In the genomic region with DNA sequence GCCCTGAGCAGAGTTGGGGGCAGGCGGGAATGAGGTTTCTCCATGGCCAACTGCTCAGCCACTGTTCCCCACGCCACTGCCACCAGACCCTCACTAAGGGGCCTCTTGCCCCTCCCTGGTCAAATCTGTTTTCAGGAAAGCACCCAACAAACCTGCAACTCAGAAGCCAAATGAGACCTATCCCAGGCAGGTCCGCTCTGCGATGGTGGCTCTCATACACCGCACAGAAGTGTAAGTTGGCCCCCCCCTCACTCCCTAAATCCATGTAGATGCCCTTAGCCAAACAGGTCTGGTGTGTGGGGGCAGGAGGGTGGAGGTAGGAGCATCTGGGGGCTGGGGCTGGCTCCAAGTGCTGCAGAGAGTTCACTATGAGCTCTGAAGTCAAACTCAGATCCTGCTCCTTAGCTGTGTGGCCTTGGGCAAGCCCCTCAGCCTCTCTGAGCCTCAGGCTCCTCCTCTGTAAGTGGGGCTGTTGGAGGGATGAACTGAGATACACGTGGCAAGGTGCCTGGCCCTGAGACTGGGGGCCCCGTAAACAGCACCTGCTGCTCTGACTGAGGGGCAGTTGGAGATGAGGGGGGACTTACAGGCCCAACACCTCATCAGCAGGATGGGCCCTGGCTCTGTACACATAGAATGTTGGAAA, we compare ENCODE assay signal across 1 cellular context.
TF ChIP-seq lines count a peak whose summit lies in the region.

No MANE protein-coding gene starts in this region.

TF ChIP-seq in GM23338, 12 proteins besides CTCF, POLR2A, EP300 and RAD21 (continued from another document):
- TF ChIP-seq, protein P1, sequence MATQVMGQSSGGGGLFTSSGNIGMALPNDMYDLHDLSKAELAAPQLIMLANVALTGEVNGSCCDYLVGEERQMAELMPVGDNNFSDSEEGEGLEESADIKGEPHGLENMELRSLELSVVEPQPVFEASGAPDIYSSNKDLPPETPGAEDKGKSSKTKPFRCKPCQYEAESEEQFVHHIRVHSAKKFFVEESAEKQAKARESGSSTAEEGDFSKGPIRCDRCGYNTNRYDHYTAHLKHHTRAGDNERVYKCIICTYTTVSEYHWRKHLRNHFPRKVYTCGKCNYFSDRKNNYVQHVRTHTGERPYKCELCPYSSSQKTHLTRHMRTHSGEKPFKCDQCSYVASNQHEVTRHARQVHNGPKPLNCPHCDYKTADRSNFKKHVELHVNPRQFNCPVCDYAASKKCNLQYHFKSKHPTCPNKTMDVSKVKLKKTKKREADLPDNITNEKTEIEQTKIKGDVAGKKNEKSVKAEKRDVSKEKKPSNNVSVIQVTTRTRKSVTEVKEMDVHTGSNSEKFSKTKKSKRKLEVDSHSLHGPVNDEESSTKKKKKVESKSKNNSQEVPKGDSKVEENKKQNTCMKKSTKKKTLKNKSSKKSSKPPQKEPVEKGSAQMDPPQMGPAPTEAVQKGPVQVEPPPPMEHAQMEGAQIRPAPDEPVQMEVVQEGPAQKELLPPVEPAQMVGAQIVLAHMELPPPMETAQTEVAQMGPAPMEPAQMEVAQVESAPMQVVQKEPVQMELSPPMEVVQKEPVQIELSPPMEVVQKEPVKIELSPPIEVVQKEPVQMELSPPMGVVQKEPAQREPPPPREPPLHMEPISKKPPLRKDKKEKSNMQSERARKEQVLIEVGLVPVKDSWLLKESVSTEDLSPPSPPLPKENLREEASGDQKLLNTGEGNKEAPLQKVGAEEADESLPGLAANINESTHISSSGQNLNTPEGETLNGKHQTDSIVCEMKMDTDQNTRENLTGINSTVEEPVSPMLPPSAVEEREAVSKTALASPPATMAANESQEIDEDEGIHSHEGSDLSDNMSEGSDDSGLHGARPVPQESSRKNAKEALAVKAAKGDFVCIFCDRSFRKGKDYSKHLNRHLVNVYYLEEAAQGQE (IDR thresholded peaks at IDR 0.05; ENCODE audit: unreplicated experiment) = no peak
